In the genomic region with DNA sequence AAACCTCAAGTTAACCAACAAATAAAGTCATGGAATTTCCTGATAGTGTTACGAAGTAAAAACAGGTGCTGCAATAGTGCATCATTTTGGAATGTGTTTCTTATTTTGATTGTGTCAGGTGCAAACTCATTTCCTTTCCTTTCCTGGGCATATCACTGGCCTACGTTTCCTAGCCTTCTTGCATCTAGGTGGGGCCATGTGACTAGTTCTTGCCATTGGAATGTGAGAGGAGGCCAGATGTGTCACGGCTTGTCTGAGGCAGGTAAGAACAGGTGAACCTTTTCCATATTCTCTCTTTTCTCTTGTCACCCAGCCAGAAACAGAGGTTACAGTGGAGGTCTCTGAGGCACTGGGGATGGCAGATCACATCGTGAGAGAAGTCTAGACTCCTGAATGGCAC, we compare ENCODE assay signal across 21 cellular contexts.
"Had no signal": no experiment of that assay in that cellular context is flagged by ENCODE, and none has a peak within 500 bp of the region (broad histone marks: within the 10 kb centered on the region; RNA-seq: fewer than 3 reads in every experiment).

No MANE protein-coding gene starts in this region.

- H3K4me3 ChIP-seq: dorsolateral prefrontal cortex, heart left ventricle, lung, prostate gland, right lobe of liver, tibial artery, upper lobe of left lung, uterus had no signal

- H3K4me1 ChIP-seq: heart left ventricle, parathyroid adenoma, prostate gland, right lobe of liver, tibial artery, upper lobe of left lung, uterus had no signal

- DNase-seq: cortex of kidney; dorsolateral prefrontal cortex; effector CD8-positive, alpha-beta T cell; heart left ventricle; hypothalamus; immature natural killer cell; kidney; left colon; left ventricle myocardium superior; mesendoderm; naive B cell; right lobe of liver; stimulated activated CD4-positive, alpha-beta T cell treated with anti-CD3 and anti-CD28 coated beads, Interleukin-4, amount 100 ng/mL, for 1 hour; stimulated activated CD8-positive, alpha-beta memory T cell treated with anti-CD3 and anti-CD28 coated beads, Interleukin-4, amount 100 ng/mL, for 48 hours; tibial artery; upper lobe of left lung; uterus had no signal

- H3K79me2 ChIP-seq: parathyroid adenoma had no signal

- H3K27ac ChIP-seq: dorsolateral prefrontal cortex, heart left ventricle, parathyroid adenoma, prostate gland, right lobe of liver, tibial artery, upper lobe of left lung, uterus had no signal

- H3K27me3 ChIP-seq: right lobe of liver, tibial artery, upper lobe of left lung had no signal

- H3K9ac ChIP-seq: parathyroid adenoma had no signal

- H2AFZ ChIP-seq: parathyroid adenoma had no signal

- H3K9me3 ChIP-seq: heart left ventricle, prostate gland, right lobe of liver, tibial artery, upper lobe of left lung, uterus had no signal

- ATAC-seq: heart left ventricle; left colon; left ventricle myocardium superior; right lobe of liver; stimulated activated effector memory CD8-positive, alpha-beta T cell treated with anti-CD3 and anti-CD28 coated beads, Interleukin-12 subunit alpha, Interleukin-12 subunit beta, amount 100 ng/mL, for 72 hours had no signal

- H3K36me3 ChIP-seq: heart left ventricle, prostate gland, right lobe of liver, tibial artery, upper lobe of left lung, uterus had no signal
